Comparison of ENCODE assay signal across 17 cellular contexts in genomic region chr7:159083698-159084068, GRCh38.
"Had no signal": no experiment of that assay in that cellular context is flagged by ENCODE, and none has a peak within 500 bp of the region (broad histone marks: within the 10 kb centered on the region; RNA-seq: fewer than 3 reads in every experiment).

No MANE protein-coding gene starts in this region.

- H3K4me3 ChIP-seq: coronary artery, stomach had no signal

- H3K27ac Mint-ChIP-seq: activated CD4-positive, alpha-beta T cell treated with anti-CD3 and anti-CD28 coated beads, Interleukin-2, amount 10 ng/mL, durations not matched to agents 7 days and 5 days; brain; memory B cell; naive thymus-derived CD4-positive, alpha-beta T cell; type B pancreatic cell had no signal

- DNase-seq: activated CD4-positive, alpha-beta T cell treated with anti-CD3 and anti-CD28 coated beads, Interleukin-2, amount 10 ng/mL, durations not matched to agents 7 days and 5 days; activated CD8-positive, alpha-beta memory T cell treated with anti-CD3 and anti-CD28 coated beads for 24 hours; activated CD8-positive, alpha-beta memory T cell treated with anti-CD3 and anti-CD28 coated beads, Interleukin-2, amount 50 U/mL, for 48 hours; activated naive CD4-positive, alpha-beta T cell treated with Interleukin-2 at 50 U/mL for 16 hours; anterior cingulate cortex; central memory CD4-positive, alpha-beta T cell; erythroblast; kidney glomerular epithelial cell; stimulated activated CD4-positive, alpha-beta T cell treated with anti-CD3 and anti-CD28 coated beads, Interleukin-2, amount 100 ng/mL, for 48 hours; stomach; T1000 had no signal

- H3K4me1 Mint-ChIP-seq: brain, memory B cell had no signal

- H3K36me3 ChIP-seq: stomach had no signal

- ATAC-seq: activated CD4-positive, CD25-positive, alpha-beta regulatory T cell treated with anti-CD3 and anti-CD28 coated beads, Interleukin-2, amount 50 U/mL, for 24 hours had no signal

- H3K9me3 Mint-ChIP-seq: activated CD4-positive, alpha-beta T cell treated with anti-CD3 and anti-CD28 coated beads, Interleukin-2, amount 10 ng/mL, durations not matched to agents 7 days and 5 days; memory B cell; type B pancreatic cell had no signal

- H3K36me3 Mint-ChIP-seq: brain; memory B cell; naive thymus-derived CD4-positive, alpha-beta T cell; type B pancreatic cell had no signal

- H3K27ac ChIP-seq: stomach had no signal

- H3K4me3 Mint-ChIP-seq: activated CD4-positive, alpha-beta T cell treated with anti-CD3 and anti-CD28 coated beads, Interleukin-2, amount 10 ng/mL, durations not matched to agents 7 days and 5 days; brain; memory B cell; naive thymus-derived CD4-positive, alpha-beta T cell; type B pancreatic cell had no signal

- H3K27me3 ChIP-seq: stomach had no signal

- H3K9me3 ChIP-seq: stomach had no signal
